ENCODE assay signal across 1 cellular context in genomic region chr1:89221341-89221740, GRCh38.
TF ChIP-seq lines count a peak whose summit lies in the region.

No MANE protein-coding gene starts in this region.

TF ChIP-seq in K562, 482 proteins besides CTCF, POLR2A, EP300 and RAD21:
- TF ChIP-seq RREB1 (CRISPR knock-in tag; IDR thresholded peaks at IDR 0.05) (no peak), CREB3L1 (IDR thresholded peaks at IDR 0.05; ENCODE audit: borderline replicate concordance, low read depth) (no peak), STAT5A (IDR thresholded peaks at IDR 0.05; ENCODE audit: borderline replicate concordance, low read length) (no peak), FUS (optimal IDR thresholded peaks at IDR 0.05; ENCODE audit: low read depth, low read length) (no peak), ZNF282 (CRISPR knock-in tag; IDR thresholded peaks at IDR 0.05) (no peak), MYC (IDR thresholded peaks at IDR 0.05; ENCODE audit: low read depth, low read length) (no peak), MYC (CRISPR knock-in tag; IDR thresholded peaks at IDR 0.05; ENCODE audit: borderline replicate concordance, low read depth) (no peak), CHD1 (IDR thresholded peaks at IDR 0.05; ENCODE audit: low read length) (no peak), HOXB6 (CRISPR knock-in tag; IDR thresholded peaks at IDR 0.05; ENCODE audit: borderline replicate concordance) (no peak), NFYB (IDR thresholded peaks at IDR 0.05; ENCODE audit: extremely low read depth, insufficient read length) (no peak), HNRNPL (IDR thresholded peaks at IDR 0.05; ENCODE audit: low read depth, low read length) (no peak)
